In genomic region chr12:6084261-6084968, GRCh38 we compare ENCODE assay signal across 8 cellular contexts. TPM values are rescaled to one million over a fixed set of nuclear protein-coding genes. Genes with fewer than 3 reads are reported as not detected.
DNase-seq lines count a peak whose midpoint lies in the region; ATAC-seq and TF ChIP-seq lines count a peak whose summit lies in the region.

No MANE protein-coding gene starts in this region.

- H3K27ac ChIP-seq in lower lobe of right lung (peak overlapping the region; percentile 21), uterus (peak overlapping the region; percentile 37 to 44)

- DNase-seq in DMS79 treated with DMSO at 0.1 percent for 48 hours (lab: John Stamatoyannopoulos, UW) (peak; percentile 75), DMS79 (lab: John Stamatoyannopoulos, UW) (no peak), epidermal melanocyte (ENCODE audit: insufficient read length, low spot score) (peak; percentile 52), lower lobe of right lung (no peak), uterus (peak; percentile 35 to 54), MV-4-11 (lab: John Stamatoyannopoulos, UW) (no peak)

- ATAC-seq in lower lobe of right lung, result peak; percentile 18 to 33
- no peak for ATAC-seq in GM18873 (IDR thresholded peaks at IDR 0.05; ENCODE audit: low FRiP score, unreplicated experiment)
- ATAC-seq in GM18870 (IDR thresholded peaks at IDR 0.05; ENCODE audit: unreplicated experiment), result no peak

- H3K27me3 ChIP-seq in lower lobe of right lung (ENCODE audit: low read depth) (no peaks in the 10 kb centered on the region), uterus (no peaks in the 10 kb centered on the region)

- H3K9me3 ChIP-seq in lower lobe of right lung (no peaks in the 10 kb centered on the region), uterus (no peaks in the 10 kb centered on the region)

- TF ChIP-seq POLR2A in uterus (IDR thresholded peaks at IDR 0.05), result no peak

- peaks cover 39% of the 10 kb centered on the region for H3K4me1 ChIP-seq in lower lobe of right lung
- H3K4me1 ChIP-seq in uterus, result peaks cover 0 to 12% of the 10 kb centered on the region in 2 donors

- H3K4me3 ChIP-seq in lower lobe of right lung (no peak overlapping the region), uterus (no peak overlapping the region)

- no peak for TF ChIP-seq CTCF in lower lobe of right lung (IDR thresholded peaks at IDR 0.05)
- no peak for TF ChIP-seq CTCF in uterus (IDR thresholded peaks at IDR 0.05)

- intact Hi-C loops in lower lobe of right lung (cut with DNase I), result no loop called here
- intact Hi-C loops in uterus (cut with DNase I; ENCODE audit: low total_unique reads), result no loop called here

- peaks cover 4% of the 10 kb centered on the region for H3K36me3 ChIP-seq in lower lobe of right lung
- no peaks in the 10 kb centered on the region for H3K36me3 ChIP-seq in uterus

RNA-seq across cellular contexts. Expression of gene VWF, which starts 40.1 kb away (rescaled TPM):
- total RNA-seq in lower lobe of right lung (468 TPM), uterus (100 to 1,000 TPM; 122 to 949 (median 380) TPM)

Comparison
In these comparisons a context has a peak if more than half of its experiments do, and no peak if none do; other contexts are left out.
1. DNase-seq: peak in DMS79 treated with DMSO at 0.1 percent for 48 hours (single experiment), epidermal melanocyte (single experiment) and uterus (2 of 2); none in DMS79 (single experiment), lower lobe of right lung (single experiment) and MV-4-11 (single experiment).
2. ATAC-seq: peak in lower lobe of right lung (2 of 2); none in GM18873 (single experiment) and GM18870 (single experiment).